Comparison of ENCODE assay signal across 1 cellular context in genomic region chr11:134784046-134784445, GRCh38.
TF ChIP-seq lines count a peak whose summit lies in the region.

No MANE protein-coding gene starts in this region.

TF ChIP-seq in H1, 55 proteins besides CTCF, POLR2A, EP300 and RAD21:
- TF ChIP-seq TAF7 (optimal IDR thresholded peaks at IDR 0.05; ENCODE audit: borderline replicate concordance, low read depth, low read length) (no peak), RFX5 (IDR thresholded peaks at IDR 0.05; ENCODE audit: borderline replicate concordance, low read depth, low read length) (no peak), POLR2AphosphoS5 (IDR thresholded peaks at IDR 0.05; ENCODE audit: low read depth, low read length) (no peak), SAP30 (IDR thresholded peaks at IDR 0.05; ENCODE audit: insufficient read depth, insufficient replicate concordance, low read length) (no peak), SP2 (IDR thresholded peaks at IDR 0.05; ENCODE audit: low read length) (no peak), CEBPB (IDR thresholded peaks at IDR 0.05; ENCODE audit: low read depth, low read length) (no peak), HDAC6 (IDR thresholded peaks at IDR 0.05; ENCODE audit: low read depth, low read length) (no peak)
